In genomic region chr20:43953919-43954617, GRCh38 we compare ENCODE assay signal across 1 cellular context.
TF ChIP-seq lines count a peak whose summit lies in the region.

No MANE protein-coding gene starts in this region.

TF ChIP-seq in HCT116, 20 proteins besides CTCF, POLR2A, EP300 and RAD21 (continued from another document):
- TF ChIP-seq POLR2AphosphoS5 (IDR thresholded peaks at IDR 0.05; ENCODE audit: low read depth, low read length) = no peak
- TF ChIP-seq MAX (IDR thresholded peaks at IDR 0.05) = peak; percentile 90
- no peak for TF ChIP-seq ATF3 (IDR thresholded peaks at IDR 0.05)
- TF ChIP-seq CBX3 (IDR thresholded peaks at IDR 0.05; ENCODE audit: low read depth) = peak; percentile 55; the same call in 1 of the 2 replicates
- TF ChIP-seq CEBPB (IDR thresholded peaks at IDR 0.05; ENCODE audit: low read depth) = no peak
- no peak for TF ChIP-seq SIN3A (IDR thresholded peaks at IDR 0.05; ENCODE audit: low read depth)
- no peak for TF ChIP-seq EZH2phosphoT487 (IDR thresholded peaks at IDR 0.05; ENCODE audit: borderline replicate concordance)
